8 cellular contexts compared by ENCODE assay signal in genomic region chr17:40490289-40490853, GRCh38. TPM values are rescaled to one million over a fixed set of nuclear protein-coding genes. Genes with fewer than 3 reads are reported as not detected.
DNase-seq lines count a peak whose midpoint lies in the region; ATAC-seq and TF ChIP-seq lines count a peak whose summit lies in the region.
"Had no signal": no experiment of that assay in that cellular context is flagged by ENCODE, and none has a peak within 500 bp of the region (broad histone marks: within the 10 kb centered on the region; RNA-seq: fewer than 3 reads in every experiment).

No MANE protein-coding gene starts in this region.

- H3K27me3 ChIP-seq in GM23338 (ENCODE audit: insufficient read depth) (no peaks in the 10 kb centered on the region), left lung (no peaks in the 10 kb centered on the region), upper lobe of right lung (no peaks in the 10 kb centered on the region)

- H3K27ac Mint-ChIP-seq in GM23338: peak overlapping the region; percentile 61

- ATAC-seq in GM23338 (peak; percentile 84), left lung (peak; percentile 44), upper lobe of right lung (peak; percentile 22), HG02970 (IDR thresholded peaks at IDR 0.05; ENCODE audit: low FRiP score, unreplicated experiment) (no peak)

- H3K9me3 Mint-ChIP-seq in GM23338: no peaks in the 10 kb centered on the region

- H3K4me2 ChIP-seq in GM23338: peak overlapping the region; percentile 81

- TF ChIP-seq CTCF in GM23338 (conservative IDR thresholded peaks at IDR 0.05; ENCODE audit: low read depth in 2 of 2) (no peak), cardiac fibroblast (IDR thresholded peaks at IDR 0.05; ENCODE audit: low read depth, low read length) (no peak), left lung (IDR thresholded peaks at IDR 0.05) (no peak), upper lobe of right lung (IDR thresholded peaks at IDR 0.05) (no peak)

- H3K9me2 ChIP-seq in GM23338 (ENCODE audit: insufficient read depth): 0 out of 2 replicates have a peak, but pooled peaks cover 3% of the 10 kb centered on the region

- H3K4me1 Mint-ChIP-seq in GM23338: peaks cover 43% of the 10 kb centered on the region

- peak overlapping the region; percentile 70 for H2AFZ ChIP-seq in GM23338

- H3K9me3 ChIP-seq in left lung: no peaks in the 10 kb centered on the region
- no peaks in the 10 kb centered on the region for H3K9me3 ChIP-seq in upper lobe of right lung

- DNase-seq in GM23338 (ENCODE audit: low spot score): peak; percentile 70
- DNase-seq in NCI-H524 (lab: John Stamatoyannopoulos, UW): peak; percentile 86
- peak; percentile 79 to 91 for DNase-seq in cardiac fibroblast (ENCODE audit: low read depth in 2 of 2)
- peak in 1 of 2 donors; percentile 53 for DNase-seq in left lung
- DNase-seq in upper lobe of right lung: no peak
- DNase-seq in AML-193 (lab: John Stamatoyannopoulos, UW): no peak

- intact Hi-C loops in left lung (cut with DNase I): no loop called here
- intact Hi-C loops in upper lobe of right lung (cut with DNase I): no loop called here

- H3K79me2 ChIP-seq in GM23338 (replicated peaks; ENCODE audit: insufficient read depth): no peaks in the 10 kb centered on the region

- H3K27ac ChIP-seq in GM23338 (ENCODE audit: low read depth) (peak overlapping the region; percentile 89), left lung (peak overlapping the region in 1 of 2 donors; percentile 28), upper lobe of right lung (no peak overlapping the region)

- no peaks in the 10 kb centered on the region; the same call in 2 of the 3 replicates for H3K36me3 Mint-ChIP-seq in GM23338 (ENCODE audit: low read depth)

- H3K27me3 Mint-ChIP-seq in GM23338 (ENCODE audit: insufficient read depth, low read depth, poor library complexity): peaks cover 14% of the 10 kb centered on the region

- no peaks in the 10 kb centered on the region for H4K20me1 ChIP-seq in GM23338 (replicated peaks; ENCODE audit: insufficient read depth)

- 0 out of 2 replicates have a peak, but pooled peaks cover 8% of the 10 kb centered on the region for H3F3A ChIP-seq in GM23338 (replicated peaks; ENCODE audit: low read depth)

- H3K4me1 ChIP-seq in GM23338 (ENCODE audit: insufficient read depth) (peaks cover 38% of the 10 kb centered on the region), left lung (peaks cover 5 to 24% of the 10 kb centered on the region in 2 donors), upper lobe of right lung (peaks cover 17% of the 10 kb centered on the region)

- H3K36me3 ChIP-seq in GM23338 (ENCODE audit: insufficient read depth) (no peaks in the 10 kb centered on the region), left lung (no peaks in the 10 kb centered on the region), upper lobe of right lung (no peaks in the 10 kb centered on the region)

- H3K4me3 Mint-ChIP-seq in GM23338: peak overlapping the region; percentile 52; the same call in 2 of the 3 replicates

- peak overlapping the region; percentile 37; the same call in 1 of the 2 replicates for H3K4me3 ChIP-seq in GM23338
- no peak overlapping the region for H3K4me3 ChIP-seq in cardiac fibroblast (replicated peaks in 1 of 2; ENCODE audit: low read depth in 2 of 2, low read length in 2 of 2)
- H3K4me3 ChIP-seq in left lung: no peak overlapping the region
- no peak overlapping the region for H3K4me3 ChIP-seq in upper lobe of right lung

TF ChIP-seq in GM23338, 12 proteins besides CTCF, POLR2A, EP300 and RAD21:
- no peak for TF ChIP-seq EZH2 (IDR thresholded peaks at IDR 0.05; ENCODE audit: low read depth, unreplicated experiment)
- no peak for TF ChIP-seq EZH2phosphoT487 (IDR thresholded peaks at IDR 0.05; ENCODE audit: unreplicated experiment)
- TF ChIP-seq POLR2AphosphoS5 (IDR thresholded peaks at IDR 0.05; ENCODE audit: low read depth): 0 out of 2 replicates have a peak, but pooled peaks have one; percentile 18

RNA-seq across cellular contexts. Expression of gene TNS4, which starts 11.1 kb away (rescaled TPM):
- total RNA-seq in GM23338 (2014; rRNA removed; shearing (Covaris generic)): 0.08 and 4.9 TPM in 2 replicates
- polyA plus RNA-seq in GM23338 (2016; fragmentation: Nextera tagmentation; extraction: Ambion mirVana): 0.31 and 0.64 TPM in 2 replicates
- 1 to 10 TPM in 1 of 2 donors, under 1 TPM in 1; 0.23 to 1.6 TPM for total RNA-seq in left lung
- 0.78 TPM for total RNA-seq in upper lobe of right lung
- total RNA-seq: pulmonary artery endothelial cell had no signal

RNA-seq across cellular contexts. Expression of gene IGFBP4, which starts 47.1 kb away (rescaled TPM):
- 78.9 and 87.2 TPM in 2 replicates for total RNA-seq in GM23338 (2014; rRNA removed; shearing (Covaris generic))
- 37.6 and 38.7 TPM in 2 replicates for polyA plus RNA-seq in GM23338 (2016; fragmentation: Nextera tagmentation; extraction: Ambion mirVana)
- total RNA-seq in left lung: 100 to 1,000 TPM; 333 to 407 TPM
- 381 TPM for total RNA-seq in upper lobe of right lung

Comparison
In these comparisons a context has a peak if more than half of its experiments do, and no peak if none do; other contexts are left out.
1. DNase-seq: peak in GM23338 (single experiment), NCI-H524 (2 of 2) and cardiac fibroblast (2 of 2); none in upper lobe of right lung (single experiment) and AML-193 (0 of 2).